ENCODE assay signal across 8 cellular contexts in genomic region chr19:44003461-44004134, GRCh38. TPM values are rescaled to one million over a fixed set of nuclear protein-coding genes. Genes with fewer than 3 reads are reported as not detected.
DNase-seq lines count a peak whose midpoint lies in the region; ATAC-seq and TF ChIP-seq lines count a peak whose summit lies in the region.

No MANE protein-coding gene starts in this region.

- no peaks in the 10 kb centered on the region for H3F3A ChIP-seq in SK-N-SH (replicated peaks; ENCODE audit: insufficient read depth)

- POLR2A ChIA-PET in SK-N-SH (lab: Yijun Ruan, JAX), result no interaction called here

- H3K9me2 ChIP-seq in SK-N-SH, result no peaks in the 10 kb centered on the region

- H2AFZ ChIP-seq in SK-N-SH (ENCODE audit: low read depth), result peak overlapping the region; percentile 93

- H3K27me3 ChIP-seq in SK-N-SH (ENCODE audit: insufficient read depth), result no peaks in the 10 kb centered on the region

- H3K36me3 ChIP-seq in SK-N-SH (replicated peaks in 1 of 2; ENCODE audit: control insufficient read depth in 1 of 2, insufficient read depth in 2 of 2, low read length in 1 of 2), result peaks cover 16 to 22% of the 10 kb centered on the region in 2 experiments

- H4K20me1 ChIP-seq in SK-N-SH (ENCODE audit: insufficient read depth), result no peaks in the 10 kb centered on the region

- no peaks in the 10 kb centered on the region for H3K9me3 ChIP-seq in SK-N-SH

- peaks cover 32% of the 10 kb centered on the region for H3K79me2 ChIP-seq in SK-N-SH (ENCODE audit: insufficient read depth)

- H3K27ac Mint-ChIP-seq in activated CD8-positive, alpha-beta memory T cell treated with anti-CD3 and anti-CD28 coated beads, Interleukin-2, amount 10 ng/mL, durations not matched to agents 7 days and 5 days, result peak overlapping the region; percentile 96

- H3K4me1 Mint-ChIP-seq in activated CD8-positive, alpha-beta memory T cell treated with anti-CD3 and anti-CD28 coated beads, Interleukin-2, amount 10 ng/mL, durations not matched to agents 7 days and 5 days, result peaks cover 16% of the 10 kb centered on the region

- no peak for TF ChIP-seq EP300 in SK-N-SH (IDR thresholded peaks at IDR 0.05; ENCODE audit: borderline replicate concordance in 1 of 2, low read depth in 1 of 2, low read length in 1 of 2)

- peak overlapping the region; percentile 77 for H3K4me2 ChIP-seq in SK-N-SH

- CTCF ChIA-PET in activated CD8-positive, alpha-beta memory T cell treated with anti-CD3 and anti-CD28 coated beads, Interleukin-2, amount 10 ng/mL, durations not matched to agents 7 days and 5 days (lab: Charles Lee), result interaction anchor here (1.0 kb wide), 1 partner anchor 69 kb away, joined by 3 read pairs; the partner anchor contains the start of gene ZNF45
- CTCF ChIA-PET in SK-N-SH (lab: Yijun Ruan, JAX), result interaction anchor here (0.7 to 1.2 kb wide), 4 partner anchors 16 to 258 kb away, joined by 3 to 4 read pairs (median 3); partner anchors contain the start of gene ZNF223

- peaks cover 0 to 11% of the 10 kb centered on the region in 2 experiments; a peak in 2 of 4 replicates for H3K4me1 ChIP-seq in SK-N-SH (ENCODE audit: control insufficient read depth in 1 of 2, insufficient read depth in 2 of 2, low read depth in 1 of 2, low read length in 1 of 2)

- peak overlapping the region; percentile 91 for H3K4me3 Mint-ChIP-seq in activated CD8-positive, alpha-beta memory T cell treated with anti-CD3 and anti-CD28 coated beads, Interleukin-2, amount 10 ng/mL, durations not matched to agents 7 days and 5 days

- no peak for TF ChIP-seq RAD21 in SK-N-SH (IDR thresholded peaks at IDR 0.05; ENCODE audit: low read length)

- peak; percentile 46 for DNase-seq in activated CD8-positive, alpha-beta memory T cell treated with anti-CD3 and anti-CD28 coated beads, Interleukin-2, amount 10 ng/mL, durations not matched to agents 7 days and 5 days
- DNase-seq in activated CD8-positive, alpha-beta memory T cell treated with anti-CD3 and anti-CD28 coated beads, Interleukin-2, amount 50 U/mL, for 4 hours, result no peak
- DNase-seq in SK-N-SH (no peak), epithelial cell of prostate (ENCODE audit: low read depth, low spot score) (no peak), myocyte (ENCODE audit: low read depth) (peak; percentile 6), NCI-H2227 treated with DMSO at 0.1 percent for 48 hours (lab: John Stamatoyannopoulos, UW) (no peak)

- peak overlapping the region; percentile 21 to 74; a peak in 2 of 4 replicates for H3K27ac ChIP-seq in SK-N-SH (ENCODE audit: low read depth in 2 of 2, low read length in 1 of 2)
- H3K27ac ChIP-seq in epithelial cell of prostate, result peak overlapping the region; percentile 17

- H3K9ac ChIP-seq in SK-N-SH, result peak overlapping the region; percentile 64

- H3K36me3 Mint-ChIP-seq in activated CD8-positive, alpha-beta memory T cell treated with anti-CD3 and anti-CD28 coated beads, Interleukin-2, amount 10 ng/mL, durations not matched to agents 7 days and 5 days, result peaks cover 48% of the 10 kb centered on the region

- peaks cover 25% of the 10 kb centered on the region for H3K9me3 Mint-ChIP-seq in activated CD8-positive, alpha-beta memory T cell treated with anti-CD3 and anti-CD28 coated beads, Interleukin-2, amount 10 ng/mL, durations not matched to agents 7 days and 5 days (ENCODE audit: low read depth)

- H3K4me3 ChIP-seq in SK-N-SH (ENCODE audit: low read depth in 2 of 2, low read length in 1 of 2), result peak overlapping the region; percentile 81 to 97

- H3K27me3 Mint-ChIP-seq in activated CD8-positive, alpha-beta memory T cell treated with anti-CD3 and anti-CD28 coated beads, Interleukin-2, amount 10 ng/mL, durations not matched to agents 7 days and 5 days, result no peaks in the 10 kb centered on the region

- peak; percentile 44 for ATAC-seq in activated CD8-positive, alpha-beta memory T cell treated with anti-CD3 and anti-CD28 coated beads, Interleukin-2, amount 10 ng/mL, durations not matched to agents 7 days and 5 days
- ATAC-seq in HG03064 (IDR thresholded peaks at IDR 0.05; ENCODE audit: low read depth, unreplicated experiment) (peak; percentile 21), HG02763 (IDR thresholded peaks at IDR 0.05; ENCODE audit: unreplicated experiment) (no peak)

- 20% methylated on average over 14 of the region's 19 CpGs for WGBS in SK-N-SH (ENCODE audit: low lambda C conversion rate)

- no peak; the same call in 1 of the 2 replicates for TF ChIP-seq CTCF in SK-N-SH (IDR thresholded peaks at IDR 0.05)

TF ChIP-seq in SK-N-SH, 30 proteins besides CTCF, POLR2A, EP300 and RAD21:
- no peak for TF ChIP-seq IRF3 (IDR thresholded peaks at IDR 0.05; ENCODE audit: low read depth, low read length)
- TF ChIP-seq JUND (IDR thresholded peaks at IDR 0.05), result no peak
- no peak for TF ChIP-seq SIN3A (IDR thresholded peaks at IDR 0.05; ENCODE audit: borderline replicate concordance, low read depth, low read length)
- no peak for TF ChIP-seq MAX (IDR thresholded peaks at IDR 0.05; ENCODE audit: low read depth)
- no peak for TF ChIP-seq MXI1 (IDR thresholded peaks at IDR 0.05; ENCODE audit: low read depth, low read length)
- no peak for TF ChIP-seq NRF1 (IDR thresholded peaks at IDR 0.05; ENCODE audit: low read depth, low read length)

RNA-seq across cellular contexts. Expression of gene ZNF230, which starts 0.8 kb away (rescaled TPM):
- 1 to 10 TPM; 4.8 to 5.1 TPM for total RNA-seq in activated CD8-positive, alpha-beta memory T cell treated with anti-CD3 and anti-CD28 coated beads, Interleukin-2, amount 10 ng/mL, durations not matched to agents 7 days and 5 days
- 1.8 and 2.4 TPM in 2 replicates for polyA plus RNA-seq in SK-N-SH (2012; rRNA removed)
- 1.6 and 1.7 TPM in 2 replicates for polyA plus RNA-seq in SK-N-SH (2012; cell fraction: cytosol; rRNA removed)
- 4.5 and 4.8 TPM in 2 replicates for polyA plus RNA-seq in SK-N-SH (2012; cell fraction: nucleus; rRNA removed)
- total RNA-seq in myocyte, result 3.0 and 3.6 TPM in 2 replicates
- 1.8 TPM for polyA plus RNA-seq in myocyte (2012)

RNA-seq across cellular contexts. Expression of gene ZNF155, which starts 19.6 kb away (rescaled TPM):
- total RNA-seq in activated CD8-positive, alpha-beta memory T cell treated with anti-CD3 and anti-CD28 coated beads, Interleukin-2, amount 10 ng/mL, durations not matched to agents 7 days and 5 days, result 1 to 10 TPM; 7.1 to 7.3 TPM
- 2.1 and 3.8 TPM in 2 replicates for polyA plus RNA-seq in SK-N-SH (2012; rRNA removed)
- 2.0 and 2.2 TPM in 2 replicates for polyA plus RNA-seq in SK-N-SH (2012; cell fraction: cytosol; rRNA removed)
- polyA plus RNA-seq in SK-N-SH (2012; cell fraction: nucleus; rRNA removed), result 2.9 and 8.9 TPM in 2 replicates
- 7.3 and 11.8 TPM in 2 replicates for total RNA-seq in myocyte
- polyA plus RNA-seq in myocyte (2012), result 6.8 TPM

RNA-seq across cellular contexts. Expression of gene ZNF222, which starts 21.6 kb away (rescaled TPM):
- total RNA-seq in activated CD8-positive, alpha-beta memory T cell treated with anti-CD3 and anti-CD28 coated beads, Interleukin-2, amount 10 ng/mL, durations not matched to agents 7 days and 5 days, result 1 to 10 TPM; 2.3 to 3.0 TPM
- polyA plus RNA-seq in SK-N-SH (2012; rRNA removed), result 3.7 and 6.7 TPM in 2 replicates
- 5.7 TPM in 2 replicates for polyA plus RNA-seq in SK-N-SH (2012; cell fraction: cytosol; rRNA removed)
- polyA plus RNA-seq in SK-N-SH (2012; cell fraction: nucleus; rRNA removed), result 4.0 and 5.9 TPM in 2 replicates
- total RNA-seq in myocyte, result 3.0 and 5.6 TPM in 2 replicates
- polyA plus RNA-seq in myocyte (2012), result 3.7 TPM

RNA-seq across cellular contexts. Expression of gene ZNF223, which starts 48.2 kb away (rescaled TPM):
- total RNA-seq in activated CD8-positive, alpha-beta memory T cell treated with anti-CD3 and anti-CD28 coated beads, Interleukin-2, amount 10 ng/mL, durations not matched to agents 7 days and 5 days, result under 1 TPM; 0.19 to 0.20 TPM
- 2.7 and 4.1 TPM in 2 replicates for polyA plus RNA-seq in SK-N-SH (2012; rRNA removed)
- 3.0 and 3.8 TPM in 2 replicates for polyA plus RNA-seq in SK-N-SH (2012; cell fraction: cytosol; rRNA removed)
- 7.7 and 13.7 TPM in 2 replicates for polyA plus RNA-seq in SK-N-SH (2012; cell fraction: nucleus; rRNA removed)
- total RNA-seq in myocyte, result 3.9 and 5.8 TPM in 2 replicates
- 3.5 TPM for polyA plus RNA-seq in myocyte (2012)

RNA-seq across cellular contexts. Expression of gene ZNF221, which starts 52.6 kb away (rescaled TPM):
- total RNA-seq in activated CD8-positive, alpha-beta memory T cell treated with anti-CD3 and anti-CD28 coated beads, Interleukin-2, amount 10 ng/mL, durations not matched to agents 7 days and 5 days, result 1 to 10 TPM; 2.1 to 2.5 TPM
- 0.64 and 1.7 TPM in 2 replicates for polyA plus RNA-seq in SK-N-SH (2012; rRNA removed)
- polyA plus RNA-seq in SK-N-SH (2012; cell fraction: cytosol; rRNA removed), result 1.1 and 1.7 TPM in 2 replicates
- polyA plus RNA-seq in SK-N-SH (2012; cell fraction: nucleus; rRNA removed), result 1.1 and 1.3 TPM in 2 replicates
- total RNA-seq in myocyte, result 3.8 and 5.5 TPM in 2 replicates
- polyA plus RNA-seq in myocyte (2012), result 2.0 TPM

Comparison
In these comparisons a context has a peak if more than half of its experiments do, and no peak if none do; other contexts are left out.
1. DNase-seq: peak in activated CD8-positive, alpha-beta memory T cell treated with anti-CD3 and anti-CD28 coated beads, Interleukin-2, amount 10 ng/mL, durations not matched to agents 7 days and 5 days (single experiment) and myocyte (single experiment); none in activated CD8-positive, alpha-beta memory T cell treated with anti-CD3 and anti-CD28 coated beads, Interleukin-2, amount 50 U/mL, for 4 hours (single experiment), SK-N-SH (single experiment), epithelial cell of prostate (single experiment) and NCI-H2227 treated with DMSO at 0.1 percent for 48 hours (single experiment).